Comparison of ENCODE assay signal across 14 cellular contexts in the genomic region with DNA sequence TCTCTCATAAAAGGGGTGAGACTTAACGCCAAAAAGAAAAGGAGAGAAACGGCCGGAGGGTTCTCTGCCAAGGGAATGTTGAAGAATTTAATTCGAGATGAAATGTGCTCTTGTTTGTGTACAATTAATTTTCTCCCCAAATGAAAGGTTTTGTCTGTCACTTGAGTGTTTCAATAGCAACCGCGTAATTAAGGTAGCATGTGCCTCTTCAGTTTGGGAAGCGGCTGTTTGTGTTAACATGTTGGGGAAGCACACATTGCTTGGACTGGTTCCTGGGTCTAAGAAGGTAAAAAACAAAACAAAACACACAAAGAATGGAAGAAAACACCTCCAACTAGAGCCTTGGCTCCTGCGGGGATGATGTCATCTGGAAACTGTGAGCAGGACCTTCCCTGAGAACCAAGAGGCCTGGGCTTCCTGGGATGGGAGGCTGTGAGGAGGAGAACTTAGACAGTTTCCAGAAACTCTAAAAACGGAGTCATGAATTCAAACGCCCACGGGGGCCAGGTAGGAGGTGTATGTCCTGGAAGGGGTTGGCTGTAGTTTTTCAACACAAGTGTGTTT.
DNase-seq lines count a peak whose midpoint lies in the region; ATAC-seq and TF ChIP-seq lines count a peak whose summit lies in the region.
"Had no signal": no experiment of that assay in that cellular context is flagged by ENCODE, and none has a peak within 500 bp of the region (broad histone marks: within the 10 kb centered on the region; RNA-seq: fewer than 3 reads in every experiment).

No MANE protein-coding gene starts in this region.

- no peaks in the 10 kb centered on the region for H4K20me1 ChIP-seq in GM23248 (ENCODE audit: insufficient read depth)

- DNase-seq in GM23248 (peak; percentile 50), NCI-H69 (lab: John Stamatoyannopoulos, UW) (peak; percentile 57), psoas muscle (peak in 1 of 2 donors; percentile 32), NCI-H146 treated with DMSO at 0.1 percent for 48 hours (lab: John Stamatoyannopoulos, UW; ENCODE audit: unreplicated experiment) (no peak)
- DNase-seq: activated CD4-positive, alpha-beta T cell treated with anti-CD3 and anti-CD28 coated beads for 1 hour; activated effector memory CD4-positive, alpha-beta T cell treated with anti-CD3 and anti-CD28 coated beads, Interleukin-2, amount 50 U/mL, for 16 hours; CD4-positive, alpha-beta memory T cell; NCI-H510A; stimulated activated naive CD4-positive, alpha-beta T cell treated with Interleukin-2 at 50 U/mL for 16 hours had no signal

- no peaks in the 10 kb centered on the region for H3K4me1 ChIP-seq in GM23248 (ENCODE audit: insufficient read depth)
- peaks cover 0 to 21% (median 5%) of the 10 kb centered on the region in 3 donors for H3K4me1 ChIP-seq in gastroesophageal sphincter
- H3K4me1 ChIP-seq in psoas muscle: no peaks in the 10 kb centered on the region

- H3K27ac ChIP-seq in GM23248 (no peak overlapping the region), gastroesophageal sphincter (peak overlapping the region in 3 of 4 donors; percentile 66 to 82 (median 69)), psoas muscle (peak overlapping the region; percentile 5)

- 0 out of 2 replicates have a peak, but pooled peaks cover 3% of the 10 kb centered on the region for H3K27me3 ChIP-seq in GM23248 (replicated peaks; ENCODE audit: insufficient read depth)
- no peaks in the 10 kb centered on the region for H3K27me3 ChIP-seq in gastroesophageal sphincter
- H3K27me3 ChIP-seq in psoas muscle (ENCODE audit: insufficient read depth in 3 of 3, low read length in 2 of 3): peaks cover 0 to 4% (median 0%) of the 10 kb centered on the region in 3 donors

- no peak for TF ChIP-seq EP300 in gastroesophageal sphincter (IDR thresholded peaks at IDR 0.05)

- no peak overlapping the region for H3K4me2 ChIP-seq in GM23248 (ENCODE audit: unreplicated experiment)

- H3K9me3 ChIP-seq in GM23248 (ENCODE audit: low read depth): no peaks in the 10 kb centered on the region
- H3K9me3 ChIP-seq in gastroesophageal sphincter: peaks cover 0 to 15% (median 0%) of the 10 kb centered on the region in 3 donors
- H3K9me3 ChIP-seq in psoas muscle: peaks cover 8% of the 10 kb centered on the region

- in situ Hi-C loops in GM23248 (cut with MboI): no loop called here

- H3K9ac ChIP-seq in GM23248: no peak overlapping the region

- 4 to 7% methylated on average over 11 of the region's 11 CpGs for WGBS in GM23248 (ENCODE audit: low coverage in 1 of 2, low lambda C conversion rate in 2 of 2, missing lambda C conversion rate in 2 of 2), 2 experiments
- 15 to 24% methylated on average over 11 of the region's 11 CpGs for WGBS in gastroesophageal sphincter (ENCODE audit: low coverage in 1 of 2), 2 donors
- 32 to 38% (median 35%) methylated on average over 11 of the region's 11 CpGs for WGBS in psoas muscle, 3 donors

- H3F3A ChIP-seq in GM23248 (ENCODE audit: insufficient read depth): no peaks in the 10 kb centered on the region

- no peak for TF ChIP-seq POLR2A in gastroesophageal sphincter (IDR thresholded peaks at IDR 0.05)

- ATAC-seq in gastroesophageal sphincter (peak; percentile 65), psoas muscle (no peak), GM21423 (IDR thresholded peaks at IDR 0.05; ENCODE audit: unreplicated experiment) (no peak), HG02678 (IDR thresholded peaks at IDR 0.05; ENCODE audit: unreplicated experiment) (no peak), HG03469 (IDR thresholded peaks at IDR 0.05; ENCODE audit: unreplicated experiment) (no peak)

- H3K4me3 ChIP-seq in GM23248: no peak overlapping the region
- no peak overlapping the region for H3K4me3 ChIP-seq in gastroesophageal sphincter
- no peak overlapping the region for H3K4me3 ChIP-seq in psoas muscle
- H3K4me3 ChIP-seq: coronary artery had no signal

- H2AFZ ChIP-seq in GM23248: no peak overlapping the region

- H3K79me2 ChIP-seq in GM23248 (ENCODE audit: insufficient read depth): no peaks in the 10 kb centered on the region

- intact Hi-C loops in psoas muscle (cut with DNase I): no loop called here

- H3K9me2 ChIP-seq in GM23248 (ENCODE audit: insufficient read depth): no peaks in the 10 kb centered on the region

- H3K36me3 ChIP-seq in GM23248 (ENCODE audit: low read depth) (no peaks in the 10 kb centered on the region), gastroesophageal sphincter (no peaks in the 10 kb centered on the region), psoas muscle (ENCODE audit: insufficient read depth in 1 of 2, low read depth in 1 of 2) (no peaks in the 10 kb centered on the region)

- no peak for TF ChIP-seq CTCF in gastroesophageal sphincter (IDR thresholded peaks at IDR 0.05)
- no peak for TF ChIP-seq CTCF in psoas muscle (IDR thresholded peaks at IDR 0.05)
